ENCODE assay signal across 12 cellular contexts in the genomic region with DNA sequence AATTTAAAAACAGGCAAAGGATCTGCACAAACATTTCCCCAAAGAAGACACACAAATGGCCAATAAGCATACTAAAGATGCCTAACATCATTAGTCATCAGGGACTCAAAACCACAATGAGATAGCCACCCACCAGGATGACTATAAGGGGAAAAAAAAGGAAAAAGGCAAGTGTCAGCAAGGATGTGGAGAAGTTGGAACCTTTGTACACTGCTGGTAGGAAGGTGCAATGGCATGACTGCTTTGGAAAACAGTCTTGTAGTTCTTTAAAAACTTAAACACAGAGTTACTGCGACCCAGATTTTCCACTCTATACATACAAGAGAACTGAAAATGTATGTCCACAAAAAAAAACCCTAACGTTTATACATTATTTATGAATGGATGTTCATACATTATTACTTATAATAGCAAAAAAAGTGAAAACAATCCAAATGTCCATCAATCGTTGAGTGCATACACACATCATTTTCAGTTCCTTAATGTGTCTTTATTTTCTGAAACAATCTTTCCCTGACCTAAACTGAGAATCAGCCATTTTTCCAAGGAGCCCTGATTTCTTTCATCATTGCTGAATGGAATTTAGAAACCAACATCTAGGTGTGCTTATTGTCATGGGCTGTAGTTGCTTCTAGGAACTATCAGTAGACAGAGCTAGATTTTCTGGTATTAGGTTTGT.
DNase-seq lines count a peak whose midpoint lies in the region; ATAC-seq, FAIRE-seq and TF ChIP-seq lines count a peak whose summit lies in the region.
"Had no signal": no experiment of that assay in that cellular context is flagged by ENCODE, and none has a peak within 500 bp of the region (broad histone marks: within the 10 kb centered on the region; RNA-seq: fewer than 3 reads in every experiment).

No MANE protein-coding gene starts in this region.

- peaks cover 7% of the 10 kb centered on the region for H3K4me1 Mint-ChIP-seq in activated CD4-positive, alpha-beta T cell treated with anti-CD3 and anti-CD28 coated beads for 36 hours
- no peaks in the 10 kb centered on the region for H3K4me1 Mint-ChIP-seq in stimulated activated effector memory CD8-positive, alpha-beta T cell treated with anti-CD3 and anti-CD28 coated beads, Interleukin-12 subunit alpha, Interleukin-12 subunit beta, amount 100 ng/mL, for 72 hours

- H3K4me3 ChIP-seq in OCI-LY7 (ENCODE audit: low read depth, low read length, poor library complexity, severe bottlenecking) (no peak overlapping the region), endothelial cell of umbilical vein (replicated peaks in 1 of 3; ENCODE audit: insufficient read depth in 1 of 3, low read depth in 1 of 3, low read length in 3 of 3) (no peak overlapping the region)
- H3K4me3 ChIP-seq: coronary artery, tibial nerve had no signal

- H3K4me2 ChIP-seq in OCI-LY7 (ENCODE audit: low read length) (no peak overlapping the region), endothelial cell of umbilical vein (ENCODE audit: insufficient read depth, low read length) (peak overlapping the region; percentile 47)

- ATAC-seq in activated CD4-positive, alpha-beta T cell treated with anti-CD3 and anti-CD28 coated beads for 36 hours: peak; percentile 64
- ATAC-seq in stimulated activated effector memory CD8-positive, alpha-beta T cell treated with anti-CD3 and anti-CD28 coated beads, Interleukin-12 subunit alpha, Interleukin-12 subunit beta, amount 100 ng/mL, for 72 hours: peak; percentile 67

- H3K27ac Mint-ChIP-seq in activated CD4-positive, alpha-beta T cell treated with anti-CD3 and anti-CD28 coated beads for 36 hours: no peak overlapping the region
- no peak overlapping the region for H3K27ac Mint-ChIP-seq in stimulated activated effector memory CD8-positive, alpha-beta T cell treated with anti-CD3 and anti-CD28 coated beads, Interleukin-12 subunit alpha, Interleukin-12 subunit beta, amount 100 ng/mL, for 72 hours

- H3K36me3 Mint-ChIP-seq in activated CD4-positive, alpha-beta T cell treated with anti-CD3 and anti-CD28 coated beads for 36 hours (ENCODE audit: low read depth): peaks cover 3% of the 10 kb centered on the region
- no peaks in the 10 kb centered on the region for H3K36me3 Mint-ChIP-seq in stimulated activated effector memory CD8-positive, alpha-beta T cell treated with anti-CD3 and anti-CD28 coated beads, Interleukin-12 subunit alpha, Interleukin-12 subunit beta, amount 100 ng/mL, for 72 hours

- H3K27me3 ChIP-seq in endothelial cell of umbilical vein (ENCODE audit: control insufficient read depth in 2 of 2, insufficient read depth in 2 of 2, low read length in 2 of 2): no peaks in the 10 kb centered on the region
- H3K27me3 ChIP-seq: tibial nerve had no signal

- peak; percentile 91 for FAIRE-seq in endothelial cell of umbilical vein (lab: Jason Lieb, UNC)

- DNase-seq in activated CD4-positive, alpha-beta T cell treated with anti-CD3 and anti-CD28 coated beads for 36 hours: no peak
- no peak for DNase-seq in activated CD4-positive, alpha-beta T cell treated with anti-CD3 and anti-CD28 coated beads, Interleukin-2, amount 50 U/mL, for 4 hours
- DNase-seq in OCI-LY7 (ENCODE audit: low spot score) (no peak), endothelial cell of umbilical vein (ENCODE audit: low read depth, low spot score) (peak; percentile 37), medulla oblongata (ENCODE audit: extremely low spot score) (no peak), HuH-7.5 (ENCODE audit: low spot score) (no peak)
- DNase-seq in stimulated activated effector memory CD8-positive, alpha-beta T cell treated with anti-CD3 and anti-CD28 coated beads, Interleukin-12 subunit alpha, Interleukin-12 subunit beta, amount 100 ng/mL, for 72 hours (ENCODE audit: low spot score in 2 of 2): no peak
- DNase-seq in stimulated activated CD8-positive, alpha-beta memory T cell treated with anti-CD3 and anti-CD28 coated beads, Interleukin-4, amount 100 ng/mL, for 48 hours: no peak
- DNase-seq: AML-193, NCI-H1930 had no signal

- peaks cover 4% of the 10 kb centered on the region for H3K9me3 Mint-ChIP-seq in activated CD4-positive, alpha-beta T cell treated with anti-CD3 and anti-CD28 coated beads for 36 hours (ENCODE audit: low read depth)
- H3K9me3 Mint-ChIP-seq in stimulated activated effector memory CD8-positive, alpha-beta T cell treated with anti-CD3 and anti-CD28 coated beads, Interleukin-12 subunit alpha, Interleukin-12 subunit beta, amount 100 ng/mL, for 72 hours: no peaks in the 10 kb centered on the region

- no peak for TF ChIP-seq CTCF in OCI-LY7 (conservative IDR thresholded peaks at IDR 0.05; ENCODE audit: low read length)
- no peak for TF ChIP-seq CTCF in endothelial cell of umbilical vein (IDR thresholded peaks at IDR 0.05; ENCODE audit: extremely low read depth in 1 of 2, insufficient read depth in 1 of 2, low read depth in 1 of 2, low read length in 2 of 2)

- H2AFZ ChIP-seq in OCI-LY7 (ENCODE audit: low read length) (peak overlapping the region; percentile 32; the same call in 1 of the 2 replicates), endothelial cell of umbilical vein (ENCODE audit: low read depth, low read length) (no peak overlapping the region)

- BruUV-seq in OCI-LY7 (replicated peaks; lab: Mats Ljungman, UMichigan) (no TSS peak), endothelial cell of umbilical vein (replicated peaks; lab: Mats Ljungman, UMichigan) (no TSS peak)

- H3K9me3 ChIP-seq in OCI-LY7 (ENCODE audit: low read length) (peaks cover 12% of the 10 kb centered on the region; the same call in 1 of the 2 replicates), endothelial cell of umbilical vein (replicated peaks; ENCODE audit: control insufficient read depth, insufficient read depth, low read length) (no peaks in the 10 kb centered on the region)
- H3K9me3 ChIP-seq: tibial nerve had no signal

- H3K9me1 ChIP-seq in endothelial cell of umbilical vein (replicated peaks; ENCODE audit: control insufficient read depth, extremely low read depth, insufficient read depth, low read length): no peaks in the 10 kb centered on the region

- H3K27ac ChIP-seq in OCI-LY7 (ENCODE audit: low read depth, low read length, poor library complexity, severe bottlenecking) (no peak overlapping the region), endothelial cell of umbilical vein (ENCODE audit: insufficient read depth, low read depth, low read length) (no peak overlapping the region)
- H3K27ac ChIP-seq: coronary artery, tibial nerve had no signal

- H3K79me2 ChIP-seq in OCI-LY7 (ENCODE audit: insufficient read depth, low read depth, low read length) (no peaks in the 10 kb centered on the region), endothelial cell of umbilical vein (ENCODE audit: control insufficient read depth, insufficient read depth, low read length) (no peaks in the 10 kb centered on the region)

- H3K4me3 Mint-ChIP-seq in activated CD4-positive, alpha-beta T cell treated with anti-CD3 and anti-CD28 coated beads for 36 hours: no peak overlapping the region
- H3K4me3 Mint-ChIP-seq in stimulated activated effector memory CD8-positive, alpha-beta T cell treated with anti-CD3 and anti-CD28 coated beads, Interleukin-12 subunit alpha, Interleukin-12 subunit beta, amount 100 ng/mL, for 72 hours: no peak overlapping the region

- CTCF ChIA-PET in activated CD4-positive, alpha-beta T cell treated with anti-CD3 and anti-CD28 coated beads for 36 hours (lab: Charles Lee): no interaction called here
- CTCF ChIA-PET in OCI-LY7 (lab: Charles Lee; ENCODE audit: unreplicated experiment): no interaction called here
- CTCF ChIA-PET in endothelial cell of umbilical vein (lab: Charles Lee): no interaction called here

- TF ChIP-seq POLR2A in endothelial cell of umbilical vein (IDR thresholded peaks at IDR 0.05; ENCODE audit: low read depth, low read length): no peak

- intact Hi-C loops in activated CD4-positive, alpha-beta T cell treated with anti-CD3 and anti-CD28 coated beads for 36 hours (cut with DNase I, micrococcal nuclease): no loop called here
- intact Hi-C loops in OCI-LY7 (cut with micrococcal nuclease; ENCODE audit: unreplicated experiment) (no loop called here), endothelial cell of umbilical vein (cut with micrococcal nuclease) (no loop called here)

- POLR2A ChIA-PET in activated CD4-positive, alpha-beta T cell treated with anti-CD3 and anti-CD28 coated beads for 36 hours (lab: Charles Lee): no interaction called here
- POLR2A ChIA-PET in OCI-LY7 (lab: Charles Lee) (interaction anchor here (0.5 kb wide), 1 partner anchor 21 kb away, joined by 5 read pairs; no protein-coding TSS in a partner anchor), endothelial cell of umbilical vein (lab: Charles Lee) (no interaction called here)

- H3K4me1 ChIP-seq in OCI-LY7 (ENCODE audit: insufficient read depth, low read length, poor library complexity, severe bottlenecking) (peaks cover 6% of the 10 kb centered on the region), endothelial cell of umbilical vein (ENCODE audit: control insufficient read depth, extremely low read depth, insufficient read depth, low read length) (peaks cover 8% of the 10 kb centered on the region)
- H3K4me1 ChIP-seq: tibial nerve had no signal

- no peaks in the 10 kb centered on the region for H3K9me2 ChIP-seq in OCI-LY7 (ENCODE audit: insufficient read depth, low read length)

- no peak overlapping the region for H3K9ac ChIP-seq in endothelial cell of umbilical vein (replicated peaks; ENCODE audit: extremely low read depth, insufficient read depth, low read length)

- no peaks in the 10 kb centered on the region for H3K27me3 Mint-ChIP-seq in activated CD4-positive, alpha-beta T cell treated with anti-CD3 and anti-CD28 coated beads for 36 hours

- H4K20me1 ChIP-seq in OCI-LY7 (ENCODE audit: insufficient read depth, low read length) (no peaks in the 10 kb centered on the region), endothelial cell of umbilical vein (replicated peaks; ENCODE audit: control insufficient read depth, extremely low read depth, insufficient read depth, low read length) (no peaks in the 10 kb centered on the region)

- dilution Hi-C loops in endothelial cell of umbilical vein (cut with MboI; ENCODE audit: extremely low pct_ligation_motif_present, low sequenced_read_pairs): no loop called here

- no peaks in the 10 kb centered on the region; the same call in 1 of the 2 replicates for H3K36me3 ChIP-seq in OCI-LY7 (ENCODE audit: insufficient read depth, low read length)
- H3K36me3 ChIP-seq in endothelial cell of umbilical vein (ENCODE audit: control insufficient read depth in 2 of 2, extremely low read depth in 1 of 2, insufficient read depth in 2 of 2, low read length in 2 of 2): no peaks in the 10 kb centered on the region
- H3K36me3 ChIP-seq: tibial nerve had no signal

TF ChIP-seq in endothelial cell of umbilical vein, 7 proteins besides CTCF, POLR2A, EP300 and RAD21 (continues in another document):
- no peak for TF ChIP-seq MYC (IDR thresholded peaks at IDR 0.05; ENCODE audit: low read depth, low read length)
- peak; percentile 40 for TF ChIP-seq JUN (IDR thresholded peaks at IDR 0.05; ENCODE audit: borderline replicate concordance, insufficient read depth, insufficient read length, low read depth)
- TF ChIP-seq, protein P1, sequence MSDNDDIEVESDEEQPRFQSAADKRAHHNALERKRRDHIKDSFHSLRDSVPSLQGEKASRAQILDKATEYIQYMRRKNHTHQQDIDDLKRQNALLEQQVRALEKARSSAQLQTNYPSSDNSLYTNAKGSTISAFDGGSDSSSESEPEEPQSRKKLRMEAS (IDR thresholded peaks at IDR 0.05; ENCODE audit: insufficient read depth, insufficient read length): no peak
- peak; percentile 12 for TF ChIP-seq GATA2 (IDR thresholded peaks at IDR 0.05; ENCODE audit: insufficient read depth, insufficient read length, low read depth, low read length)
